In genomic region chr3:184234224-184234623, GRCh38 we compare ENCODE assay signal across 10 cellular contexts. TPM values are rescaled to one million over a fixed set of nuclear protein-coding genes. Genes with fewer than 3 reads are reported as not detected.
DNase-seq lines count a peak whose midpoint lies in the region; ATAC-seq and TF ChIP-seq lines count a peak whose summit lies in the region.
"Had no signal": no experiment of that assay in that cellular context is flagged by ENCODE, and none has a peak within 500 bp of the region (broad histone marks: within the 10 kb centered on the region; RNA-seq: fewer than 3 reads in every experiment).

No MANE protein-coding gene starts in this region.

- H2AFZ ChIP-seq in mesenchymal stem cell (ENCODE audit: low read depth, low read length) = no peak overlapping the region

- H2BK5ac ChIP-seq in mesenchymal stem cell (ENCODE audit: low read depth, low read length, poor library complexity, severe bottlenecking) = no peak overlapping the region

- H3K4me3 Mint-ChIP-seq in MCF 10A (ENCODE audit: unreplicated experiment) = no peak overlapping the region
- no peak overlapping the region for H3K4me3 Mint-ChIP-seq in WTC11

- WGBS in mesenchymal stem cell = 52% methylated on average over 4 of the region's 4 CpGs

- H3K14ac ChIP-seq in mesenchymal stem cell (ENCODE audit: low read length in 2 of 2) = peak overlapping the region in 1 of 2 experiments; percentile 30

- peaks cover 17% of the 10 kb centered on the region for H3K27me3 Mint-ChIP-seq in MCF 10A (ENCODE audit: insufficient read depth, unreplicated experiment)
- H3K27me3 Mint-ChIP-seq in WTC11 (ENCODE audit: low read depth) = peaks cover 44% of the 10 kb centered on the region

- H4K8ac ChIP-seq in mesenchymal stem cell (ENCODE audit: low read length) = no peak overlapping the region

- H4K91ac ChIP-seq in mesenchymal stem cell (ENCODE audit: low read length) = no peak overlapping the region

- ATAC-seq in GM18868 (IDR thresholded peaks at IDR 0.05; ENCODE audit: unreplicated experiment) (no peak), WTC11 (no peak), GM21526 (IDR thresholded peaks at IDR 0.05; ENCODE audit: low FRiP score, unreplicated experiment) (no peak), HG02763 (IDR thresholded peaks at IDR 0.05; ENCODE audit: unreplicated experiment) (no peak)

- H3K4me3 ChIP-seq in mesenchymal stem cell (ENCODE audit: insufficient read depth in 1 of 2, low read depth in 1 of 2, low read length in 2 of 2) = no peak overlapping the region

- no peak overlapping the region for H2BK12ac ChIP-seq in mesenchymal stem cell (ENCODE audit: low read length in 2 of 2)

- no peak overlapping the region for H2BK120ac ChIP-seq in mesenchymal stem cell (ENCODE audit: low read depth, low read length)

- DNase-seq in COLO829 (ENCODE audit: low spot score) = peak; percentile 58
- peak; percentile 96 for DNase-seq in M059J (ENCODE audit: low read depth)
- peak; percentile 96 for DNase-seq in MCF 10A (ENCODE audit: unreplicated experiment)
- DNase-seq in mesenchymal stem cell = peak; percentile 68
- DNase-seq in WTC11 (ENCODE audit: low spot score) = no peak
- DNase-seq: activated T-cell treated with anti-CD3 and anti-CD28 coated beads for 4 hours, NCI-H1092 had no signal

- POLR2A ChIA-PET in MCF 10A (lab: Yijun Ruan, JAX) = interaction anchor here (0.5 to 0.8 kb wide), 4 partner anchors 16 to 85 kb away, joined by 3 to 4 read pairs (median 4); no protein-coding TSS in a partner anchor
- POLR2A ChIA-PET in WTC11 (lab: Charles Lee) = no interaction called here

- CTCF ChIA-PET in MCF 10A (lab: Yijun Ruan, JAX) = interaction anchor here (0.6 to 0.7 kb wide), 3 partner anchors 19 to 1050 kb away, joined by 3 read pairs; no protein-coding TSS in a partner anchor
- CTCF ChIA-PET in WTC11 (lab: Charles Lee) = no interaction called here

- H2AK5ac ChIP-seq in mesenchymal stem cell (ENCODE audit: low read length, severe bottlenecking) = no peak overlapping the region

- peaks cover 38 to 76% of the 10 kb centered on the region in 2 experiments for H3K27me3 ChIP-seq in mesenchymal stem cell (ENCODE audit: control insufficient read depth in 1 of 2, insufficient read depth in 1 of 2, low read length in 2 of 2)

- no peaks in the 10 kb centered on the region for H3K79me1 ChIP-seq in mesenchymal stem cell (replicated peaks; ENCODE audit: low read length, poor library complexity, severe bottlenecking)

- H3K23ac ChIP-seq in mesenchymal stem cell (ENCODE audit: low read length in 2 of 2) = no peak overlapping the region

- H3K27ac ChIP-seq in mesenchymal stem cell (ENCODE audit: low read length, poor library complexity, severe bottlenecking) = no peak overlapping the region

- peaks cover 12% of the 10 kb centered on the region for H3K4me1 Mint-ChIP-seq in MCF 10A (ENCODE audit: insufficient read depth, unreplicated experiment)
- H3K4me1 Mint-ChIP-seq in WTC11 = peaks cover 6% of the 10 kb centered on the region; the same call in 1 of the 2 replicates

- H3K27ac Mint-ChIP-seq in MCF 10A (ENCODE audit: low read depth, unreplicated experiment) (no peak overlapping the region), WTC11 (no peak overlapping the region)

- no peak overlapping the region for H3K4ac ChIP-seq in mesenchymal stem cell (ENCODE audit: low read depth in 1 of 2, low read length in 2 of 2)

- H3K4me1 ChIP-seq in mesenchymal stem cell (ENCODE audit: control insufficient read depth, insufficient read depth, low read depth, low read length) = peaks cover 24% of the 10 kb centered on the region

- intact Hi-C loops in MCF 10A (cut with micrococcal nuclease) = no loop called here

- H3K9me3 Mint-ChIP-seq in MCF 10A (ENCODE audit: unreplicated experiment) (no peaks in the 10 kb centered on the region), WTC11 (no peaks in the 10 kb centered on the region)

- H3K18ac ChIP-seq in mesenchymal stem cell (ENCODE audit: low read depth in 1 of 2, low read length in 2 of 2) = no peak overlapping the region

- no peaks in the 10 kb centered on the region for H3K36me3 Mint-ChIP-seq in MCF 10A (ENCODE audit: insufficient read depth, unreplicated experiment)
- H3K36me3 Mint-ChIP-seq in WTC11 = no peaks in the 10 kb centered on the region

- BruUV-seq in MCF 10A (replicated peaks; lab: Mats Ljungman, UMichigan) = no TSS peak

- no peak overlapping the region for H2BK15ac ChIP-seq in mesenchymal stem cell (ENCODE audit: low read depth, poor library complexity, severe bottlenecking)

- no peaks in the 10 kb centered on the region for H3K9me3 ChIP-seq in mesenchymal stem cell (ENCODE audit: control insufficient read depth, low read length)

- no peak overlapping the region for H3K9ac ChIP-seq in mesenchymal stem cell (ENCODE audit: low read length)

- H3K36me3 ChIP-seq in mesenchymal stem cell (ENCODE audit: control insufficient read depth in 1 of 2, insufficient read depth in 2 of 2, low read depth in 1 of 2, low read length in 2 of 2) = no peaks in the 10 kb centered on the region

- peak; percentile 37 for TF ChIP-seq CTCF in MCF 10A (IDR thresholded peaks at IDR 0.05; ENCODE audit: unreplicated experiment)
- TF ChIP-seq CTCF in WTC11 (IDR thresholded peaks at IDR 0.05) = no peak

- H3K4me2 ChIP-seq in mesenchymal stem cell (ENCODE audit: low read length, poor library complexity, severe bottlenecking) = no peak overlapping the region

TF ChIP-seq in WTC11, 78 proteins besides CTCF, POLR2A, EP300 and RAD21:
- TF ChIP-seq ZMAT4 (CRISPR knock-in tag; IDR thresholded peaks at IDR 0.05) = no peak
- no peak for TF ChIP-seq CBFB (CRISPR knock-in tag; IDR thresholded peaks at IDR 0.05; ENCODE audit: low read depth)
- no peak for TF ChIP-seq ARID4B (CRISPR knock-in tag; IDR thresholded peaks at IDR 0.05; ENCODE audit: borderline replicate concordance)

RNA-seq across cellular contexts. Expression of gene VWA5B2, which starts 4.8 kb away (rescaled TPM):
- total RNA-seq in M059J (2014; rRNA removed; shearing (Covaris generic)) = not detected in 2 replicates
- not detected in 2 replicates for total RNA-seq in MCF 10A (2022)
- polyA plus RNA-seq in mesenchymal stem cell (2013, experiment 1 of 2) = not detected
- polyA plus RNA-seq in mesenchymal stem cell (2013, experiment 2 of 2) = not detected
- total RNA-seq in WTC11 (2021) = 0.44 to 0.57 TPM (median 0.55 TPM) in 3 replicates

RNA-seq across cellular contexts. Expression of gene ALG3, which starts 14.5 kb away (rescaled TPM):
- 127 and 132 TPM in 2 replicates for total RNA-seq in M059J (2014; rRNA removed; shearing (Covaris generic))
- 60.4 and 77.8 TPM in 2 replicates for total RNA-seq in MCF 10A (2022)
- polyA plus RNA-seq in mesenchymal stem cell (2013, experiment 1 of 2) = 61.9 TPM
- 62.1 TPM for polyA plus RNA-seq in mesenchymal stem cell (2013, experiment 2 of 2)
- total RNA-seq in WTC11 (2021) = 57.3 to 60.0 TPM (median 58.7 TPM) in 3 replicates

RNA-seq across cellular contexts. Expression of gene EEF1AKMT4, which starts 15.2 kb away (rescaled TPM):
- total RNA-seq in M059J (2014; rRNA removed; shearing (Covaris generic)) = 9.7 and 9.9 TPM in 2 replicates
- total RNA-seq in MCF 10A (2022) = 4.9 and 10.1 TPM in 2 replicates
- polyA plus RNA-seq in mesenchymal stem cell (2013, experiment 1 of 2) = 3.9 TPM
- 3.6 TPM for polyA plus RNA-seq in mesenchymal stem cell (2013, experiment 2 of 2)
- total RNA-seq in WTC11 (2021) = 11.3 to 11.8 TPM (median 11.4 TPM) in 3 replicates

RNA-seq across cellular contexts. Expression of gene CAMK2N2, which starts 27.1 kb away (rescaled TPM):
- 1.1 TPM in 1 of 2 replicates, not detected in the other for total RNA-seq in M059J (2014; rRNA removed; shearing (Covaris generic))
- total RNA-seq in MCF 10A (2022) = 6.1 TPM in 2 replicates
- 0.37 TPM for polyA plus RNA-seq in mesenchymal stem cell (2013, experiment 1 of 2)
- 0.40 TPM for polyA plus RNA-seq in mesenchymal stem cell (2013, experiment 2 of 2)
- 10.5 to 13.1 TPM (median 11.5 TPM) in 3 replicates for total RNA-seq in WTC11 (2021)

RNA-seq across cellular contexts. Expression of gene ECE2, which starts 41.6 kb away (rescaled TPM):
- total RNA-seq in M059J (2014; rRNA removed; shearing (Covaris generic)) = not detected in 2 replicates
- total RNA-seq in MCF 10A (2022) (not detected in 2 replicates), WTC11 (2021) (0.46 to 1.2 TPM (median 0.64 TPM) in 3 replicates)
- not detected for polyA plus RNA-seq in mesenchymal stem cell (2013, experiment 1 of 2)
- not detected for polyA plus RNA-seq in mesenchymal stem cell (2013, experiment 2 of 2)
